ENCODE assay signal across 8 cellular contexts in genomic region chr9:34123682-34124081, GRCh38. TPM values are rescaled to one million over a fixed set of nuclear protein-coding genes. Genes with fewer than 3 reads are reported as not detected.
DNase-seq lines count a peak whose midpoint lies in the region; ATAC-seq lines count a peak whose summit lies in the region.

No MANE protein-coding gene starts in this region.

- H3K4me1 Mint-ChIP-seq in IgD-negative memory B cell = peaks cover 23 to 37% (median 35%) of the 10 kb centered on the region in 3 donors
- H3K4me1 Mint-ChIP-seq in activated naive CD8-positive, alpha-beta T cell (ENCODE audit: low read depth) = peaks cover 51% of the 10 kb centered on the region

- peaks cover 24% of the 10 kb centered on the region for H3K4me1 ChIP-seq in effector memory CD4-positive, alpha-beta T cell (ENCODE audit: control insufficient read depth, insufficient read depth, low read length, poor library complexity, severe bottlenecking)

- ATAC-seq in GM18907 (IDR thresholded peaks at IDR 0.05; ENCODE audit: unreplicated experiment) = peak; percentile 35

- H3K36me3 Mint-ChIP-seq in IgD-negative memory B cell = no peaks in the 10 kb centered on the region
- peaks cover 13% of the 10 kb centered on the region for H3K36me3 Mint-ChIP-seq in activated naive CD8-positive, alpha-beta T cell

- H3K36me3 ChIP-seq in effector memory CD4-positive, alpha-beta T cell (ENCODE audit: control insufficient read depth, insufficient read depth, low read length) = peaks cover 8% of the 10 kb centered on the region

- H3K4me3 Mint-ChIP-seq in IgD-negative memory B cell = peak overlapping the region in 3 of 4 donors; percentile 39 to 78 (median 67)
- H3K4me3 Mint-ChIP-seq in activated naive CD8-positive, alpha-beta T cell = peak overlapping the region; percentile 97

- H3K9me3 Mint-ChIP-seq in IgD-negative memory B cell = peaks cover 0 to 3% (median 2%) of the 10 kb centered on the region in 3 donors
- no peaks in the 10 kb centered on the region for H3K9me3 Mint-ChIP-seq in activated naive CD8-positive, alpha-beta T cell (ENCODE audit: low read depth)

- H3K27ac Mint-ChIP-seq in IgD-negative memory B cell = peak overlapping the region in 2 of 3 donors; percentile 31 to 69
- H3K27ac Mint-ChIP-seq in activated naive CD8-positive, alpha-beta T cell = peak overlapping the region; percentile 85

- H3K27ac ChIP-seq in effector memory CD4-positive, alpha-beta T cell (ENCODE audit: insufficient read depth, low read length, poor library complexity, severe bottlenecking) = no peak overlapping the region

- H3K9me3 ChIP-seq in effector memory CD4-positive, alpha-beta T cell (ENCODE audit: control insufficient read depth, low read length) = no peaks in the 10 kb centered on the region

- H3K27me3 Mint-ChIP-seq in IgD-negative memory B cell = peaks cover 42% of the 10 kb centered on the region
- H3K27me3 Mint-ChIP-seq in activated naive CD8-positive, alpha-beta T cell = no peaks in the 10 kb centered on the region

- DNase-seq in putamen (ENCODE audit: low spot score) (peak; percentile 42), NCI-H187 (lab: John Stamatoyannopoulos, UW) (no peak), COLO829 (ENCODE audit: low spot score) (no peak), NCI-H187 treated with DMSO at 0.1 percent for 48 hours (lab: John Stamatoyannopoulos, UW) (no peak)
- DNase-seq in effector memory CD4-positive, alpha-beta T cell = no peak

- H3K4me3 ChIP-seq in effector memory CD4-positive, alpha-beta T cell (ENCODE audit: insufficient read depth, low read depth, low read length, poor library complexity, severe bottlenecking) = no peak overlapping the region

- H3K27me3 ChIP-seq in effector memory CD4-positive, alpha-beta T cell (replicated peaks; ENCODE audit: control insufficient read depth, insufficient read depth, low read length, poor library complexity, severe bottlenecking) = no peaks in the 10 kb centered on the region

RNA-seq across cellular contexts. Expression of gene DCAF12, which starts 2.8 kb away (rescaled TPM):
- polyA plus RNA-seq in IgD-negative memory B cell = 1.4 TPM

RNA-seq across cellular contexts. Expression of gene UBAP1, which starts 55.2 kb away (rescaled TPM):
- 32.0 TPM for polyA plus RNA-seq in IgD-negative memory B cell
